In the genomic region with DNA sequence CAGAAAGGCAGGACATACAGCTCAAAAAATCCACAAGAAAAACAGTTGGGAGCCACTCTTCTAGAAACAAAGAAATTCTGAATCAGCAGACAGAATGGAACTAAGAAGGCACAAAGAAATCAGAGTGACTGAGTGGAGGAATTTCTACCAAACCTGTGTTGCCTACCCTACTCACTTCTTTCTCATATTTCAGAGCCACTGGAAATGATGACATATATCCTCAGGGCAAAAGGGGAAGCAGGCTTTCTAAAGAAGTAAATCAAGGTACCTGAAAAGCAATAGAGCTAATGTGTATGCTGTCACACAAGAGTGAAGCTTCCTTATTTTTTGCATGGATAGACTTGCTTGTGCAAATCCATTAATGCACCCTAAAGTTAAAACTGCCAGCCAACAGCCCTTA, we compare ENCODE assay signal across 2 cellular contexts.
TF ChIP-seq lines count a peak whose summit lies in the region.

No MANE protein-coding gene starts in this region.

TF ChIP-seq in GM23338, 12 proteins besides CTCF, POLR2A, EP300 and RAD21:
- no peak for TF ChIP-seq ZNF114 (CRISPR knock-in tag; IDR thresholded peaks at IDR 0.05)
- no peak for TF ChIP-seq ZNF331 (CRISPR knock-in tag; IDR thresholded peaks at IDR 0.05; ENCODE audit: low read depth)
- no peak for TF ChIP-seq EZH2 (IDR thresholded peaks at IDR 0.05; ENCODE audit: low read depth, unreplicated experiment)
- TF ChIP-seq CREB1 (CRISPR knock-in tag; IDR thresholded peaks at IDR 0.05; ENCODE audit: low read depth): no peak
- TF ChIP-seq, protein P1, sequence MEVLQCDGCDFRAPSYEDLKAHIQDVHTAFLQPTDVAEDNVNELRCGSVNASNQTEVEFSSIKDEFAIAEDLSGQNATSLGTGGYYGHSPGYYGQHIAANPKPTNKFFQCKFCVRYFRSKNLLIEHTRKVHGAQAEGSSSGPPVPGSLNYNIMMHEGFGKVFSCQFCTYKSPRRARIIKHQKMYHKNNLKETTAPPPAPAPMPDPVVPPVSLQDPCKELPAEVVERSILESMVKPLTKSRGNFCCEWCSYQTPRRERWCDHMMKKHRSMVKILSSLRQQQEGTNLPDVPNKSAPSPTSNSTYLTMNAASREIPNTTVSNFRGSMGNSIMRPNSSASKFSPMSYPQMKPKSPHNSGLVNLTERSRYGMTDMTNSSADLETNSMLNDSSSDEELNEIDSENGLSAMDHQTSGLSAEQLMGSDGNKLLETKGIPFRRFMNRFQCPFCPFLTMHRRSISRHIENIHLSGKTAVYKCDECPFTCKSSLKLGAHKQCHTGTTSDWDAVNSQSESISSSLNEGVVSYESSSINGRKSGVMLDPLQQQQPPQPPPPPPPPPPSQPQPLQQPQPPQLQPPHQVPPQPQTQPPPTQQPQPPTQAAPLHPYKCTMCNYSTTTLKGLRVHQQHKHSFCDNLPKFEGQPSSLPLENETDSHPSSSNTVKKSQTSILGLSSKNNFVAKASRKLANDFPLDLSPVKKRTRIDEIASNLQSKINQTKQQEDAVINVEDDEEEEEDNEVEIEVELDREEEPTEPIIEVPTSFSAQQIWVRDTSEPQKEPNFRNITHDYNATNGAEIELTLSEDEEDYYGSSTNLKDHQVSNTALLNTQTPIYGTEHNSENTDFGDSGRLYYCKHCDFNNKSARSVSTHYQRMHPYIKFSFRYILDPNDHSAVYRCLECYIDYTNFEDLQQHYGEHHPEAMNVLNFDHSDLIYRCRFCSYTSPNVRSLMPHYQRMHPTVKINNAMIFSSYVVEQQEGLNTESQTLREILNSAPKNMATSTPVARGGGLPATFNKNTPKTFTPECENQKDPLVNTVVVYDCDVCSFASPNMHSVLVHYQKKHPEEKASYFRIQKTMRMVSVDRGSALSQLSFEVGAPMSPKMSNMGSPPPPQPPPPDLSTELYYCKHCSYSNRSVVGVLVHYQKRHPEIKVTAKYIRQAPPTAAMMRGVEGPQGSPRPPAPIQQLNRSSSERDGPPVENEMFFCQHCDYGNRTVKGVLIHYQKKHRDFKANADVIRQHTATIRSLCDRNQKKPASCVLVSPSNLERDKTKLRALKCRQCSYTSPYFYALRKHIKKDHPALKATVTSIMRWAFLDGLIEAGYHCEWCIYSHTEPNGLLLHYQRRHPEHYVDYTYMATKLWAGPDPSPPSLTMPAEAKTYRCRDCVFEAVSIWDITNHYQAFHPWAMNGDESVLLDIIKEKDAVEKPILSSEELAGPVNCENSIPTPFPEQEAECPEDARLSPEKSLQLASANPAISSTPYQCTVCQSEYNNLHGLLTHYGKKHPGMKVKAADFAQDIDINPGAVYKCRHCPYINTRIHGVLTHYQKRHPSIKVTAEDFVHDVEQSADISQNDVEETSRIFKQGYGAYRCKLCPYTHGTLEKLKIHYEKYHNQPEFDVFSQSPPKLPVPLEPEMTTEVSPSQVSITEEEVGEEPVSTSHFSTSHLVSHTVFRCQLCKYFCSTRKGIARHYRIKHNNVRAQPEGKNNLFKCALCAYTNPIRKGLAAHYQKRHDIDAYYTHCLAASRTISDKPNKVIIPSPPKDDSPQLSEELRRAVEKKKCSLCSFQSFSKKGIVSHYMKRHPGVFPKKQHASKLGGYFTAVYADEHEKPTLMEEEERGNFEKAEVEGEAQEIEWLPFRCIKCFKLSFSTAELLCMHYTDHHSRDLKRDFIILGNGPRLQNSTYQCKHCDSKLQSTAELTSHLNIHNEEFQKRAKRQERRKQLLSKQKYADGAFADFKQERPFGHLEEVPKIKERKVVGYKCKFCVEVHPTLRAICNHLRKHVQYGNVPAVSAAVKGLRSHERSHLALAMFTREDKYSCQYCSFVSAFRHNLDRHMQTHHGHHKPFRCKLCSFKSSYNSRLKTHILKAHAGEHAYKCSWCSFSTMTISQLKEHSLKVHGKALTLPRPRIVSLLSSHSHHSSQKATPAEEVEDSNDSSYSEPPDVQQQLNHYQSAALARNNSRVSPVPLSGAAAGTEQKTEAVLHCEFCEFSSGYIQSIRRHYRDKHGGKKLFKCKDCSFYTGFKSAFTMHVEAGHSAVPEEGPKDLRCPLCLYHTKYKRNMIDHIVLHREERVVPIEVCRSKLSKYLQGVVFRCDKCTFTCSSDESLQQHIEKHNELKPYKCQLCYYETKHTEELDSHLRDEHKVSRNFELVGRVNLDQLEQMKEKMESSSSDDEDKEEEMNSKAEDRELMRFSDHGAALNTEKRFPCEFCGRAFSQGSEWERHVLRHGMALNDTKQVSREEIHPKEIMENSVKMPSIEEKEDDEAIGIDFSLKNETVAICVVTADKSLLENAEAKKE (CRISPR knock-in tag; IDR thresholded peaks at IDR 0.05): no peak
- TF ChIP-seq JUNB (IDR thresholded peaks at IDR 0.05; ENCODE audit: unreplicated experiment): no peak
- TF ChIP-seq, protein P2, sequence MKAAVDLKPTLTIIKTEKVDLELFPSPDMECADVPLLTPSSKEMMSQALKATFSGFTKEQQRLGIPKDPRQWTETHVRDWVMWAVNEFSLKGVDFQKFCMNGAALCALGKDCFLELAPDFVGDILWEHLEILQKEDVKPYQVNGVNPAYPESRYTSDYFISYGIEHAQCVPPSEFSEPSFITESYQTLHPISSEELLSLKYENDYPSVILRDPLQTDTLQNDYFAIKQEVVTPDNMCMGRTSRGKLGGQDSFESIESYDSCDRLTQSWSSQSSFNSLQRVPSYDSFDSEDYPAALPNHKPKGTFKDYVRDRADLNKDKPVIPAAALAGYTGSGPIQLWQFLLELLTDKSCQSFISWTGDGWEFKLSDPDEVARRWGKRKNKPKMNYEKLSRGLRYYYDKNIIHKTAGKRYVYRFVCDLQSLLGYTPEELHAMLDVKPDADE (IDR thresholded peaks at IDR 0.05): no peak
- TF ChIP-seq POLR2AphosphoS5 (IDR thresholded peaks at IDR 0.05; ENCODE audit: low read depth): no peak
- no peak for TF ChIP-seq STAT1 (IDR thresholded peaks at IDR 0.05; ENCODE audit: unreplicated experiment)

TF ChIP-seq in H1, 55 proteins besides CTCF, POLR2A, EP300 and RAD21:
- TF ChIP-seq, protein P3, sequence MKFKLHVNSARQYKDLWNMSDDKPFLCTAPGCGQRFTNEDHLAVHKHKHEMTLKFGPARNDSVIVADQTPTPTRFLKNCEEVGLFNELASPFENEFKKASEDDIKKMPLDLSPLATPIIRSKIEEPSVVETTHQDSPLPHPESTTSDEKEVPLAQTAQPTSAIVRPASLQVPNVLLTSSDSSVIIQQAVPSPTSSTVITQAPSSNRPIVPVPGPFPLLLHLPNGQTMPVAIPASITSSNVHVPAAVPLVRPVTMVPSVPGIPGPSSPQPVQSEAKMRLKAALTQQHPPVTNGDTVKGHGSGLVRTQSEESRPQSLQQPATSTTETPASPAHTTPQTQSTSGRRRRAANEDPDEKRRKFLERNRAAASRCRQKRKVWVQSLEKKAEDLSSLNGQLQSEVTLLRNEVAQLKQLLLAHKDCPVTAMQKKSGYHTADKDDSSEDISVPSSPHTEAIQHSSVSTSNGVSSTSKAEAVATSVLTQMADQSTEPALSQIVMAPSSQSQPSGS (IDR thresholded peaks at IDR 0.05; ENCODE audit: low read length): no peak
- TF ChIP-seq TAF1 (IDR thresholded peaks at IDR 0.05; ENCODE audit: low read depth, low read length): no peak
- TF ChIP-seq MAFK (IDR thresholded peaks at IDR 0.05; ENCODE audit: low read depth, low read length): no peak
- TF ChIP-seq SAP30 (IDR thresholded peaks at IDR 0.05; ENCODE audit: insufficient read depth, insufficient replicate concordance, low read length): no peak
- no peak for TF ChIP-seq NRF1 (IDR thresholded peaks at IDR 0.05; ENCODE audit: low read depth, low read length)
- TF ChIP-seq, protein P4, sequence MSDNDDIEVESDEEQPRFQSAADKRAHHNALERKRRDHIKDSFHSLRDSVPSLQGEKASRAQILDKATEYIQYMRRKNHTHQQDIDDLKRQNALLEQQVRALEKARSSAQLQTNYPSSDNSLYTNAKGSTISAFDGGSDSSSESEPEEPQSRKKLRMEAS (IDR thresholded peaks at IDR 0.05): no peak
- TF ChIP-seq RNF2 (IDR thresholded peaks at IDR 0.05; ENCODE audit: borderline replicate concordance, low read depth, low read length, missing control alignments, poor library complexity, severe bottlenecking): no peak
- TF ChIP-seq SIN3A (conservative IDR thresholded peaks at IDR 0.05 in 1 of 2, IDR thresholded peaks at IDR 0.05 in 1 of 2; ENCODE audit: low read depth in 1 of 2, low read length in 2 of 2): no peak
- no peak for TF ChIP-seq HDAC6 (IDR thresholded peaks at IDR 0.05; ENCODE audit: low read depth, low read length)
- TF ChIP-seq GTF2F1 (IDR thresholded peaks at IDR 0.05; ENCODE audit: borderline replicate concordance, low read depth, low read length): no peak
- no peak for TF ChIP-seq SP1 (IDR thresholded peaks at IDR 0.05; ENCODE audit: low read depth, low read length)
- TF ChIP-seq, protein P5, sequence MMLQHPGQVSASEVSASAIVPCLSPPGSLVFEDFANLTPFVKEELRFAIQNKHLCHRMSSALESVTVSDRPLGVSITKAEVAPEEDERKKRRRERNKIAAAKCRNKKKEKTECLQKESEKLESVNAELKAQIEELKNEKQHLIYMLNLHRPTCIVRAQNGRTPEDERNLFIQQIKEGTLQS (IDR thresholded peaks at IDR 0.05; ENCODE audit: insufficient read depth, low read depth, low read length): no peak
- TF ChIP-seq GABPA (IDR thresholded peaks at IDR 0.05; ENCODE audit: borderline replicate concordance, insufficient read depth, low read length): no peak
- TF ChIP-seq CEBPB (IDR thresholded peaks at IDR 0.05; ENCODE audit: low read depth, low read length): no peak
TF ChIP-seq in H1: peak in this region for 0.
